In genomic region chr14:94505641-94506040, GRCh38 we compare ENCODE assay signal across 15 cellular contexts. TPM values are rescaled to one million over a fixed set of nuclear protein-coding genes. Genes with fewer than 3 reads are reported as not detected.
DNase-seq lines count a peak whose midpoint lies in the region; ATAC-seq and TF ChIP-seq lines count a peak whose summit lies in the region.
"Had no signal": no experiment of that assay in that cellular context is flagged by ENCODE, and none has a peak within 500 bp of the region (broad histone marks: within the 10 kb centered on the region; RNA-seq: fewer than 3 reads in every experiment).

No MANE protein-coding gene starts in this region.

- no peaks in the 10 kb centered on the region for H3K4me1 Mint-ChIP-seq in stimulated activated naive CD8-positive, alpha-beta T cell treated with anti-CD3 and anti-CD28 coated beads, Interleukin-15, amount 100 ng/mL, for 72 hours
- H3K4me1 Mint-ChIP-seq: CD4-positive, alpha-beta memory T cell; GM23338 had no signal

- H2BK5ac ChIP-seq in neuronal stem cell (ENCODE audit: low read length) = no peak overlapping the region

- peaks cover 20% of the 10 kb centered on the region for H3K27me3 Mint-ChIP-seq in stimulated activated naive CD8-positive, alpha-beta T cell treated with anti-CD3 and anti-CD28 coated beads, Interleukin-15, amount 100 ng/mL, for 72 hours

- H3K9ac ChIP-seq in neuronal stem cell (ENCODE audit: low read depth, low read length, poor library complexity) = no peak overlapping the region

- H3K18ac ChIP-seq in neuronal stem cell (ENCODE audit: low read length) = peak overlapping the region; percentile 7

- no peaks in the 10 kb centered on the region for H3K9me3 Mint-ChIP-seq in stimulated activated naive CD8-positive, alpha-beta T cell treated with anti-CD3 and anti-CD28 coated beads, Interleukin-15, amount 100 ng/mL, for 72 hours
- H3K9me3 Mint-ChIP-seq: GM23338 had no signal

- no peak overlapping the region for H3K4me2 ChIP-seq in neuronal stem cell (ENCODE audit: insufficient read depth, low read length, poor library complexity, severe bottlenecking)
- H3K4me2 ChIP-seq: GM23338 had no signal

- H3K79me1 ChIP-seq in neuronal stem cell (ENCODE audit: low read depth, low read length) = no peaks in the 10 kb centered on the region

- peak overlapping the region; percentile 23 for H3K23ac ChIP-seq in neuronal stem cell (ENCODE audit: low read depth, low read length, poor library complexity)

- no peak overlapping the region for H2BK12ac ChIP-seq in neuronal stem cell (ENCODE audit: low read length)

- no peak overlapping the region for H2AFZ ChIP-seq in neuronal stem cell (ENCODE audit: low read length)
- H2AFZ ChIP-seq: GM23338 had no signal

- H2BK15ac ChIP-seq in neuronal stem cell (ENCODE audit: low read length) = no peak overlapping the region

- H3K27me3 ChIP-seq in neuronal stem cell (ENCODE audit: control insufficient read depth in 3 of 3, insufficient read depth in 3 of 3, low read depth in 1 of 3, low read length in 3 of 3) = no peaks in the 10 kb centered on the region

- H4K91ac ChIP-seq in neuronal stem cell (ENCODE audit: low read depth, low read length, poor library complexity) = no peak overlapping the region

- intact Hi-C loops in head of caudate nucleus (cut with DNase I) = no loop called here

- peak overlapping the region in 1 of 2 donors; percentile 83 for H3K27ac Mint-ChIP-seq in stimulated activated naive CD8-positive, alpha-beta T cell treated with anti-CD3 and anti-CD28 coated beads, Interleukin-15, amount 100 ng/mL, for 72 hours
- H3K27ac Mint-ChIP-seq: CD4-positive, alpha-beta memory T cell; GM23338 had no signal

- H2AK5ac ChIP-seq in neuronal stem cell (ENCODE audit: low read depth, low read length) = peak overlapping the region; percentile 57

- H3K36me3 ChIP-seq in neuronal stem cell (replicated peaks in 1 of 2; ENCODE audit: control insufficient read depth in 2 of 2, insufficient read depth in 2 of 2, low read length in 2 of 2) = no peaks in the 10 kb centered on the region
- H3K36me3 ChIP-seq: HAP-1 had no signal

- no peak for TF ChIP-seq CTCF in coronary artery (IDR thresholded peaks at IDR 0.05)

- H3K9me3 ChIP-seq in neuronal stem cell (replicated peaks in 1 of 2; ENCODE audit: control insufficient read depth in 2 of 2, insufficient read depth in 1 of 2, low read depth in 1 of 2, low read length in 2 of 2) = no peaks in the 10 kb centered on the region
- H3K9me3 ChIP-seq: HAP-1 had no signal

- H3K4ac ChIP-seq in neuronal stem cell (ENCODE audit: low read length) = no peak overlapping the region

- WGBS in neuronal stem cell (ENCODE audit: extremely low coverage in 2 of 2, insufficient read length in 2 of 2, insufficient replicate concordance in 1 of 2), 2 donors = no CpG with 5 or more reads among the region's 8 CpGs

- H3K4me3 ChIP-seq in coronary artery (no peak overlapping the region), neuronal stem cell (ENCODE audit: low read length in 2 of 2) (no peak overlapping the region)
- H3K4me3 ChIP-seq: GM23338, HAP-1 had no signal

- H3K27ac ChIP-seq in coronary artery (no peak overlapping the region), neuronal stem cell (replicated peaks; ENCODE audit: low read length) (no peak overlapping the region)

- H2BK120ac ChIP-seq in neuronal stem cell (ENCODE audit: low read depth, low read length) = no peak overlapping the region

- H3K4me3 Mint-ChIP-seq in stimulated activated naive CD8-positive, alpha-beta T cell treated with anti-CD3 and anti-CD28 coated beads, Interleukin-15, amount 100 ng/mL, for 72 hours = no peak overlapping the region
- H3K4me3 Mint-ChIP-seq: CD4-positive, alpha-beta memory T cell; GM23338 had no signal

- no peaks in the 10 kb centered on the region for H3K4me1 ChIP-seq in neuronal stem cell (ENCODE audit: control insufficient read depth in 2 of 2, insufficient read depth in 1 of 2, low read depth in 1 of 2, low read length in 2 of 2)
- H3K4me1 ChIP-seq: HAP-1 had no signal

- DNase-seq in coronary artery (ENCODE audit: low spot score) (peak; percentile 50), islet precursor cell (peak; percentile 22), neuronal stem cell (ENCODE audit: low spot score) (no peak), head of caudate nucleus (no peak)
- no peak for DNase-seq in stimulated activated naive CD8-positive, alpha-beta T cell treated with anti-CD3 and anti-CD28 coated beads, Interleukin-15, amount 100 ng/mL, for 72 hours
- DNase-seq: C1 segment of cervical spinal cord; Calu3; CD4-positive, alpha-beta memory T cell; COR-L47; DMS53; DMS79 treated with DMSO at 0.1 percent for 48 hours; GF-D8 had no signal

- no peak overlapping the region for H3K14ac ChIP-seq in neuronal stem cell (ENCODE audit: low read length)

- no peak overlapping the region for H4K8ac ChIP-seq in neuronal stem cell (ENCODE audit: low read depth, low read length)

- no peak for ATAC-seq in stimulated activated naive CD8-positive, alpha-beta T cell treated with anti-CD3 and anti-CD28 coated beads, Interleukin-15, amount 100 ng/mL, for 72 hours
- ATAC-seq: GM23338 had no signal

RNA-seq across cellular contexts. Expression of gene SERPINA12, which starts 3.6 kb away (rescaled TPM):
- polyA plus RNA-seq in neuronal stem cell (2013, experiment 1 of 2) = not detected
- polyA plus RNA-seq in neuronal stem cell (2013, experiment 2 of 2) = not detected
- polyA plus RNA-seq: BJ; CD4-positive, alpha-beta memory T cell; GM23338 had no signal

RNA-seq across cellular contexts. Expression of gene SERPINA9, which starts 29.6 kb away (rescaled TPM):
- not detected for polyA plus RNA-seq in neuronal stem cell (2013, experiment 1 of 2)
- polyA plus RNA-seq in neuronal stem cell (2013, experiment 2 of 2) = not detected
- polyA plus RNA-seq: CD4-positive, alpha-beta memory T cell; GM23338 had no signal

RNA-seq across cellular contexts. Expression of gene SERPINA11, which starts 53.0 kb away (rescaled TPM):
- polyA plus RNA-seq in neuronal stem cell (2013, experiment 1 of 2) = not detected
- not detected for polyA plus RNA-seq in neuronal stem cell (2013, experiment 2 of 2)
- polyA plus RNA-seq: BJ; CD4-positive, alpha-beta memory T cell had no signal

RNA-seq across cellular contexts. Expression of gene SERPINA4, which starts 55.6 kb away (rescaled TPM):
- polyA plus RNA-seq in neuronal stem cell (2013, experiment 1 of 2) = not detected
- not detected for polyA plus RNA-seq in neuronal stem cell (2013, experiment 2 of 2)
- polyA plus RNA-seq: BJ; CD4-positive, alpha-beta memory T cell; GM23338 had no signal

Comparison
In these comparisons a context has a peak if more than half of its experiments do, and no peak if none do; other contexts are left out.
1. DNase-seq: peak in coronary artery (single experiment) and islet precursor cell (single experiment); none in neuronal stem cell (single experiment), head of caudate nucleus (0 of 42) and stimulated activated naive CD8-positive, alpha-beta T cell treated with anti-CD3 and anti-CD28 coated beads, Interleukin-15, amount 100 ng/mL, for 72 hours (0 of 2).